In genomic region chr12:42084522-42084921, GRCh38 we compare ENCODE assay signal across 16 cellular contexts.
DNase-seq lines count a peak whose midpoint lies in the region; ATAC-seq and TF ChIP-seq lines count a peak whose summit lies in the region.
"Had no signal": no experiment of that assay in that cellular context is flagged by ENCODE, and none has a peak within 500 bp of the region (broad histone marks: within the 10 kb centered on the region; RNA-seq: fewer than 3 reads in every experiment).

No MANE protein-coding gene starts in this region.

- H3K4me3 Mint-ChIP-seq in osteocyte (ENCODE audit: unreplicated experiment): no peak overlapping the region
- H3K4me3 Mint-ChIP-seq: B cell; CD4-positive, alpha-beta T cell; IgD-negative memory B cell had no signal

- no peaks in the 10 kb centered on the region for H3K9me3 ChIP-seq in vagina

- no peaks in the 10 kb centered on the region for H3K27me3 ChIP-seq in vagina

- H3K4me3 ChIP-seq in fibroblast of mammary gland (ENCODE audit: control insufficient read depth, low read depth, low read length) (no peak overlapping the region), vagina (no peak overlapping the region)

- peaks cover 17% of the 10 kb centered on the region for H3K36me3 Mint-ChIP-seq in osteocyte (ENCODE audit: unreplicated experiment)

- H3K27ac Mint-ChIP-seq in osteocyte (ENCODE audit: unreplicated experiment): peak overlapping the region; percentile 21
- H3K27ac Mint-ChIP-seq: B cell; CD4-positive, alpha-beta T cell had no signal

- intact Hi-C loops in vagina (cut with DNase I): no loop called here

- no peak for TF ChIP-seq POLR2A in vagina (IDR thresholded peaks at IDR 0.05)

- H3K27me3 Mint-ChIP-seq in osteocyte (ENCODE audit: unreplicated experiment): no peaks in the 10 kb centered on the region
- H3K27me3 Mint-ChIP-seq: B cell; CD4-positive, alpha-beta T cell; IgD-negative memory B cell had no signal

- DNase-seq in ELR (ENCODE audit: low read depth) (peak; percentile 12), fibroblast of mammary gland (ENCODE audit: low read depth) (peak; percentile 8), osteocyte (ENCODE audit: extremely low spot score, unreplicated experiment) (no peak), GOT3 (lab: John Stamatoyannopoulos, UW) (no peak), vagina (ENCODE audit: extremely low spot score in 2 of 2) (no peak), NCI-H2196 treated with DMSO at 0.1 percent for 48 hours (lab: John Stamatoyannopoulos, UW; ENCODE audit: unreplicated experiment) (no peak)
- DNase-seq in stimulated activated CD4-positive, alpha-beta T cell treated with anti-CD3 and anti-CD28 coated beads, Interleukin-1b, Interleukin-23, amount 100 ng/mL, for 48 hours: no peak
- DNase-seq: ACHN; C1 segment of cervical spinal cord; Calu3; CD4-positive, alpha-beta T cell; DMS 273 treated with DMSO at 0.1 percent for 48 hours; H7 had no signal

- peaks cover 26% of the 10 kb centered on the region for H3K4me1 Mint-ChIP-seq in osteocyte (ENCODE audit: unreplicated experiment)

- TF ChIP-seq CTCF in fibroblast of mammary gland (conservative IDR thresholded peaks at IDR 0.05; ENCODE audit: control insufficient read depth, insufficient read depth, low read depth, low read length) (no peak), osteocyte (IDR thresholded peaks at IDR 0.05) (no peak), vagina (IDR thresholded peaks at IDR 0.05) (no peak)

- ATAC-seq in SK-N-SH treated with all-trans-retinoic acid at 6 μM for 48 hours: peak; percentile 70

- H3K4me1 ChIP-seq in vagina: no peaks in the 10 kb centered on the region

- H3K9me3 Mint-ChIP-seq in osteocyte (ENCODE audit: unreplicated experiment): peaks cover 5% of the 10 kb centered on the region
- H3K9me3 Mint-ChIP-seq: CD4-positive, alpha-beta T cell; IgD-negative memory B cell had no signal

- H3K36me3 ChIP-seq in vagina: no peaks in the 10 kb centered on the region

- H3K27ac ChIP-seq in vagina: no peak overlapping the region

TF ChIP-seq in SK-N-SH treated with all-trans-retinoic acid at 6 μM for 48 hours, 23 proteins besides CTCF, POLR2A, EP300 and RAD21:
- no peak for TF ChIP-seq ZFP30 (CRISPR knock-in tag; IDR thresholded peaks at IDR 0.05)
- no peak for TF ChIP-seq PATZ1 (CRISPR knock-in tag; IDR thresholded peaks at IDR 0.05; ENCODE audit: borderline replicate concordance)

Comparison
In these comparisons a context has a peak if more than half of its experiments do, and no peak if none do; other contexts are left out.
1. DNase-seq: peak in ELR (single experiment) and fibroblast of mammary gland (single experiment); none in osteocyte (single experiment), stimulated activated CD4-positive, alpha-beta T cell treated with anti-CD3 and anti-CD28 coated beads, Interleukin-1b, Interleukin-23, amount 100 ng/mL, for 48 hours (single experiment), GOT3 (single experiment), vagina (0 of 2) and NCI-H2196 treated with DMSO at 0.1 percent for 48 hours (single experiment).